ENCODE assay signal across 26 cellular contexts in genomic region chr18:647304-647703, GRCh38. TPM values are rescaled to one million over a fixed set of nuclear protein-coding genes. Genes with fewer than 3 reads are reported as not detected.
"Had no signal": no experiment of that assay in that cellular context is flagged by ENCODE, and none has a peak within 500 bp of the region (broad histone marks: within the 10 kb centered on the region; RNA-seq: fewer than 3 reads in every experiment).

No MANE protein-coding gene starts in this region.

- H3K9me3 ChIP-seq: lower lobe of right lung, mucosa of descending colon, spleen, thoracic aorta, upper lobe of left lung had no signal

- H3K27me3 ChIP-seq: spleen, upper lobe of left lung had no signal

- H3K36me3 ChIP-seq: lower lobe of right lung, spleen, thoracic aorta, upper lobe of left lung, WERI-Rb-1 had no signal

- H3K4me1 ChIP-seq: lower lobe of right lung, upper lobe of left lung had no signal

- H3K4me3 ChIP-seq: lower lobe of right lung, mucosa of descending colon, spleen, thoracic aorta, upper lobe of left lung had no signal

- ATAC-seq: activated naive CD4-positive, alpha-beta T cell treated with anti-CD3 and anti-CD28 coated beads, Interleukin-2, amount 50 U/mL, for 72 hours; activated T-helper 17 cell treated with anti-CD3 and anti-CD28 coated beads, Interleukin-2, amount 50 U/mL, for 72 hours; left lobe of liver; lower lobe of right lung; mucosa of descending colon; naive thymus-derived CD4-positive, alpha-beta T cell; T-cell had no signal

- FAIRE-seq: kidney, TTC549 had no signal

- H3K27ac ChIP-seq: lower lobe of right lung, spleen, thoracic aorta, upper lobe of left lung, WERI-Rb-1 had no signal

- DNase-seq: activated CD4-positive, alpha-beta T cell treated with anti-CD3 and anti-CD28 coated beads for 1 hour; activated CD4-positive, alpha-beta T cell treated with anti-CD3 and anti-CD28 coated beads, Interleukin-2, amount 50 U/mL, for 1 hour; activated T-cell treated with anti-CD3 and anti-CD28 coated beads, Interleukin-2, amount 50 U/mL, for 24 hours; effector CD8-positive, alpha-beta T cell; erythroblast; foreskin fibroblast; kidney; lower lobe of right lung; mesendoderm; mucosa of descending colon; naive thymus-derived CD4-positive, alpha-beta T cell; retina; spleen; stimulated activated CD4-positive, alpha-beta T cell treated with anti-CD3 and anti-CD28 coated beads, Interleukin-4, amount 100 ng/mL, for 1 hour; stimulated activated naive CD4-positive, alpha-beta T cell; T-cell; upper lobe of left lung; WERI-Rb-1 had no signal

RNA-seq across cellular contexts. Expression of gene TYMS, which starts 10.1 kb away (rescaled TPM):
- polyA plus RNA-seq: naive thymus-derived CD4-positive, alpha-beta T cell had no signal

RNA-seq across cellular contexts. Expression of gene CLUL1, which starts 50.5 kb away (rescaled TPM):
- total RNA-seq: activated naive CD4-positive, alpha-beta T cell treated with anti-CD3 and anti-CD28 coated beads, Interleukin-2, amount 50 U/mL, for 72 hours; activated T-helper 17 cell treated with anti-CD3 and anti-CD28 coated beads, Interleukin-2, amount 50 U/mL, for 72 hours; chondrocyte; fibroblast of lung; glomerular endothelial cell; left lobe of liver; mucosa of descending colon had no signal
- polyA plus RNA-seq: fibroblast of lung, spleen had no signal
